Comparison of ENCODE assay signal across 20 cellular contexts in genomic region chr11:130819561-130819960, GRCh38.
"Had no signal": no experiment of that assay in that cellular context is flagged by ENCODE, and none has a peak within 500 bp of the region (broad histone marks: within the 10 kb centered on the region; RNA-seq: fewer than 3 reads in every experiment).

No MANE protein-coding gene starts in this region.

- H2AFZ ChIP-seq: parathyroid adenoma had no signal

- H3K4me3 Mint-ChIP-seq: activated naive CD8-positive, alpha-beta T cell; activated T-cell treated with anti-CD3 and anti-CD28 coated beads, Interleukin-2, amount 50 U/mL, for 72 hours; endodermal cell; immature natural killer cell; naive B cell; stimulated activated naive B cell treated with anti-CD40 and anti-IgM and Interleukin-4, amounts not matched to agents 10 μg/mL and 1 μg/mL and 100 μg/mL, for 72 hours had no signal

- H3K79me2 ChIP-seq: parathyroid adenoma had no signal

- ATAC-seq: activated T-cell treated with anti-CD3 and anti-CD28 coated beads, Interleukin-2, amount 50 U/mL, for 72 hours; heart right ventricle; left ventricle myocardium superior; sciatic nerve; stimulated activated naive B cell treated with anti-CD40 and anti-IgM and Interleukin-4, amounts not matched to agents 10 μg/mL and 1 μg/mL and 100 μg/mL, for 72 hours had no signal

- H3K27ac Mint-ChIP-seq: activated naive CD8-positive, alpha-beta T cell; activated T-cell treated with anti-CD3 and anti-CD28 coated beads, Interleukin-2, amount 50 U/mL, for 72 hours; endodermal cell; immature natural killer cell; stimulated activated naive B cell treated with anti-CD40 and anti-IgM and Interleukin-4, amounts not matched to agents 10 μg/mL and 1 μg/mL and 100 μg/mL, for 72 hours had no signal

- H3K4me1 Mint-ChIP-seq: endodermal cell; immature natural killer cell; naive B cell; stimulated activated naive B cell treated with anti-CD40 and anti-IgM and Interleukin-4, amounts not matched to agents 10 μg/mL and 1 μg/mL and 100 μg/mL, for 72 hours had no signal

- H3K9me3 Mint-ChIP-seq: activated T-cell treated with anti-CD3 and anti-CD28 coated beads, Interleukin-2, amount 50 U/mL, for 72 hours; endodermal cell; stimulated activated naive B cell treated with anti-CD40 and anti-IgM and Interleukin-4, amounts not matched to agents 10 μg/mL and 1 μg/mL and 100 μg/mL, for 72 hours had no signal

- H3K9ac ChIP-seq: parathyroid adenoma had no signal

- H3K27me3 ChIP-seq: heart right ventricle, spleen, thyroid gland had no signal

- H3K4me3 ChIP-seq: heart right ventricle, spleen, thyroid gland had no signal

- H3K9me3 ChIP-seq: heart right ventricle, spleen, thyroid gland had no signal

- H3K36me3 ChIP-seq: heart right ventricle, spleen, thyroid gland had no signal

- H3K27ac ChIP-seq: heart right ventricle, parathyroid adenoma, spleen, thyroid gland, VCaP had no signal

- H3K36me3 Mint-ChIP-seq: activated naive CD8-positive, alpha-beta T cell; immature natural killer cell; naive B cell; stimulated activated naive B cell treated with anti-CD40 and anti-IgM and Interleukin-4, amounts not matched to agents 10 μg/mL and 1 μg/mL and 100 μg/mL, for 72 hours had no signal

- H3K4me1 ChIP-seq: parathyroid adenoma, spleen, thyroid gland had no signal

- DNase-seq: activated CD4-positive, CD25-positive, alpha-beta regulatory T cell treated with anti-CD3 and anti-CD28 coated beads, Interleukin-2, amount 50 U/mL, for 72 hours; activated CD8-positive, alpha-beta memory T cell treated with anti-CD3 and anti-CD28 coated beads for 24 hours; activated effector memory CD4-positive, alpha-beta T cell treated with anti-CD3 and anti-CD28 coated beads, Interleukin-2, amount 50 U/mL, for 16 hours; activated T-cell treated with anti-CD3 and anti-CD28 coated beads, Interleukin-2, amount 50 U/mL, for 72 hours; amniotic stem cell; endodermal cell; heart right ventricle; immature natural killer cell; kidney glomerular epithelial cell; left ventricle myocardium superior; naive B cell; spleen; stimulated activated CD4-positive, alpha-beta T cell treated with anti-CD3 and anti-CD28 coated beads, Interleukin-4, amount 100 ng/mL, for 4 hours; stimulated activated naive B cell treated with anti-CD40 and anti-IgM and Interleukin-4, amounts not matched to agents 10 μg/mL and 1 μg/mL and 100 μg/mL, for 72 hours; T-helper 2 cell; thyroid gland had no signal
